ENCODE assay signal across 8 cellular contexts in the genomic region with DNA sequence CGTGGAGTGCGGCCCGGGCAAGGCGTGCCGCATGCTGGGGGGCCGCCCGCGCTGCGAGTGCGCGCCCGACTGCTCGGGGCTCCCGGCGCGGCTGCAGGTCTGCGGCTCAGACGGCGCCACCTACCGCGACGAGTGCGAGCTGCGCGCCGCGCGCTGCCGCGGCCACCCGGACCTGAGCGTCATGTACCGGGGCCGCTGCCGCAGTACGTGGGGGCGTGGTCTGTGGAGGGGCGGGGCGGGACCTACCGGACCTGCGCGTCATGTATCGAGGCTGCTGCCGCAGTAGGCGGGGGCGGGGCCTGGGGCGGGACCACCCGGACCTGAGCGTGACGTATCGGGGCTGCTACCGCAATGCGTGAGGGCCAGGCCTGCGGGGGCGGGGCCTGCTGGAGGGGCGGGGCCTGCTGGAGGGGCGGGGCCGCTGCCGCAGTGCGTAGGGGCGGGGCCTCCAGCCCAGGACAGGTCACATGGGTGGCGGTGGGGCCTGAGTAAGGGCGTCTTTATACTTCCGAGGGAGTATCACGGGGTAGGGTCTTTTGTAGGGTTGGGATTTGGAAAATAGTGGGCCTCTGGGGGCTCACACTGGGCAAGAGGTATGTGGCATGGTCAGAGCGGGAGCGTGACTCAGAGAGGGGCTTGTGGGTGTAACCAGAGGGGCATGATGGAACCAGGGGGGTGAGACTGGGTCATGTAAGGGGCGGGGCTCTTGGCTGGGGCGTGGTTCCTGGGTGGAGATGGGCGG. TPM values are rescaled to one million over a fixed set of nuclear protein-coding genes. Genes with fewer than 3 reads are reported as not detected.
DNase-seq lines count a peak whose midpoint lies in the region; TF ChIP-seq lines count a peak whose summit lies in the region.

No MANE protein-coding gene starts in this region.

- H3K27ac ChIP-seq in RWPE1 (peak overlapping the region; percentile 98), neural progenitor cell (no peak overlapping the region), stomach smooth muscle (ENCODE audit: low read length) (peak overlapping the region; percentile 74)

- peak overlapping the region; percentile 67 for H3K4me3 ChIP-seq in H7 (ENCODE audit: insufficient read depth, low read depth, low read length)
- H3K4me3 ChIP-seq in fibroblast of villous mesenchyme (ENCODE audit: low read depth, low read length), result peak overlapping the region; percentile 60
- peak overlapping the region; percentile 93 for H3K4me3 ChIP-seq in neural progenitor cell
- peak overlapping the region; percentile 65 to 74 for H3K4me3 ChIP-seq in stomach smooth muscle (ENCODE audit: low read length in 2 of 2)

- peaks cover 26% of the 10 kb centered on the region for H4K20me1 ChIP-seq in neural progenitor cell (ENCODE audit: low read depth)

- in situ Hi-C loops in G401 (cut with HindIII; ENCODE audit: low sequenced_read_pairs), result no loop called here

- H3K9me3 Mint-ChIP-seq in neural progenitor cell, result no peaks in the 10 kb centered on the region

- no peaks in the 10 kb centered on the region for H3K79me2 ChIP-seq in neural progenitor cell (ENCODE audit: low read depth)

- POLR2A ChIA-PET in RWPE1 (lab: Yijun Ruan, JAX; ENCODE audit: low non-redundant PET), result no interaction called here

- H3K4me1 ChIP-seq in neural progenitor cell, result peaks cover 7% of the 10 kb centered on the region
- peaks cover 26% of the 10 kb centered on the region for H3K4me1 ChIP-seq in stomach smooth muscle (ENCODE audit: control insufficient read depth, insufficient read depth, low read length)

- no peaks in the 10 kb centered on the region for H3K9me3 ChIP-seq in neural progenitor cell (ENCODE audit: low read depth)
- no peaks in the 10 kb centered on the region for H3K9me3 ChIP-seq in stomach smooth muscle (ENCODE audit: control insufficient read depth in 2 of 2, low read length in 2 of 2)

- no peaks in the 10 kb centered on the region for H3K36me3 Mint-ChIP-seq in neural progenitor cell

- H3K27me3 ChIP-seq in H7 (ENCODE audit: control insufficient read depth, insufficient read depth, low read length) (peaks cover 14% of the 10 kb centered on the region), neural progenitor cell (peaks cover 36% of the 10 kb centered on the region), stomach smooth muscle (ENCODE audit: control insufficient read depth in 1 of 2, insufficient read depth in 2 of 2, low read length in 2 of 2) (peaks cover 0 to 2% of the 10 kb centered on the region in 2 donors)

- peaks cover 4% of the 10 kb centered on the region for H3K4me1 Mint-ChIP-seq in neural progenitor cell

- TF ChIP-seq CTCF in RWPE1 (conservative IDR thresholded peaks at IDR 0.05; ENCODE audit: low read depth), result peak; percentile 60
- peak; percentile 27 for TF ChIP-seq CTCF in fibroblast of villous mesenchyme (IDR thresholded peaks at IDR 0.05; ENCODE audit: insufficient read depth, low read depth, low read length)
- peak; percentile 55 for TF ChIP-seq CTCF in neural progenitor cell (IDR thresholded peaks at IDR 0.05)

- peak overlapping the region; percentile 91 for H3K4me2 ChIP-seq in neural progenitor cell

- H3K9ac ChIP-seq in neural progenitor cell, result no peak overlapping the region
- H3K9ac ChIP-seq in stomach smooth muscle (ENCODE audit: low read length in 2 of 2), result peak overlapping the region; percentile 42 to 72

- peak overlapping the region; percentile 95 for H3K4me3 Mint-ChIP-seq in neural progenitor cell

- peak overlapping the region; percentile 98 for H3K27ac Mint-ChIP-seq in neural progenitor cell

- H3K36me3 ChIP-seq in H7 (replicated peaks; ENCODE audit: control insufficient read depth, insufficient read depth, low read length) (no peaks in the 10 kb centered on the region), neural progenitor cell (no peaks in the 10 kb centered on the region), stomach smooth muscle (ENCODE audit: control insufficient read depth in 2 of 2, insufficient read depth in 2 of 2, low read length in 2 of 2) (peaks cover 0 to 2% of the 10 kb centered on the region in 2 donors)

- DNase-seq in G401 (ENCODE audit: low spot score) (peak; percentile 99), H7 (peak; percentile 100), LoVo (ENCODE audit: low spot score) (peak; percentile 95), RWPE1 (ENCODE audit: low spot score) (peak; percentile 96), fibroblast of villous mesenchyme (ENCODE audit: low read depth) (peak; percentile 99), neural progenitor cell (ENCODE audit: low spot score) (peak; percentile 99)
- DNase-seq in activated effector memory CD4-positive, alpha-beta T cell treated with Interleukin-2 at 50 U/mL for 16 hours, result peak; percentile 99

- CTCF ChIA-PET in RWPE1 (lab: Yijun Ruan, JAX), result interaction anchor here (0.6 kb wide), 1 partner anchor 109 kb away, joined by 3 read pairs; no protein-coding TSS in a partner anchor

- H2AFZ ChIP-seq in neural progenitor cell (replicated peaks), result peak overlapping the region; percentile 54

- peaks cover 24% of the 10 kb centered on the region for H3F3A ChIP-seq in neural progenitor cell (ENCODE audit: low read depth)

- peaks cover 10% of the 10 kb centered on the region for H3K27me3 Mint-ChIP-seq in neural progenitor cell (ENCODE audit: insufficient read depth, low read depth)

RNA-seq across cellular contexts. Expression of a gene that starts 4.3 kb away (rescaled TPM):
- 15.0 and 26.0 TPM in 2 replicates for total RNA-seq in G401 (2014; rRNA removed; shearing (Covaris generic))
- total RNA-seq in H7 (2014; rRNA removed; shearing (Covaris generic)), result 7.4 and 9.7 TPM in 2 replicates
- total RNA-seq in fibroblast of villous mesenchyme, result 49.2 and 83.1 TPM in 2 replicates
- 2.4 and 21.9 TPM in 2 replicates for total RNA-seq in neural progenitor cell (ENCODE audit: low replicate concordance)

RNA-seq across cellular contexts. Expression of a gene that starts 14.8 kb away (rescaled TPM):
- not detected in 2 replicates for total RNA-seq in G401 (2014; rRNA removed; shearing (Covaris generic))
- not detected in 2 replicates for total RNA-seq in H7 (2014; rRNA removed; shearing (Covaris generic))
- total RNA-seq in fibroblast of villous mesenchyme, result not detected in 2 replicates
- total RNA-seq in neural progenitor cell (ENCODE audit: low replicate concordance), result not detected in 2 replicates

RNA-seq across cellular contexts. Expression of a gene that starts 17.4 kb away (rescaled TPM):
- 44.5 and 48.7 TPM in 2 replicates for total RNA-seq in G401 (2014; rRNA removed; shearing (Covaris generic))
- total RNA-seq in H7 (2014; rRNA removed; shearing (Covaris generic)), result 119 and 128 TPM in 2 replicates
- total RNA-seq in fibroblast of villous mesenchyme (30.7 and 50.3 TPM in 2 replicates), neural progenitor cell (ENCODE audit: low replicate concordance) (9.7 and 50.9 TPM in 2 replicates)

RNA-seq across cellular contexts. Expression of a gene that starts 28.3 kb away (rescaled TPM):
- total RNA-seq in G401 (2014; rRNA removed; shearing (Covaris generic)), result 30.0 and 49.6 TPM in 2 replicates
- total RNA-seq in H7 (2014; rRNA removed; shearing (Covaris generic)), result 28.7 and 34.6 TPM in 2 replicates
- total RNA-seq in fibroblast of villous mesenchyme (0.32 and 1.7 TPM in 2 replicates), neural progenitor cell (ENCODE audit: low replicate concordance) (13.9 and 40.7 TPM in 2 replicates)

RNA-seq across cellular contexts. Expression of a gene that starts 40.8 kb away (rescaled TPM):
- not detected in 2 replicates for total RNA-seq in G401 (2014; rRNA removed; shearing (Covaris generic))
- total RNA-seq in H7 (2014; rRNA removed; shearing (Covaris generic)), result not detected in 2 replicates
- total RNA-seq in fibroblast of villous mesenchyme (not detected in 2 replicates), neural progenitor cell (ENCODE audit: low replicate concordance) (0.37 TPM in 1 of 2 replicates, not detected in the other)
